In the genomic region with DNA sequence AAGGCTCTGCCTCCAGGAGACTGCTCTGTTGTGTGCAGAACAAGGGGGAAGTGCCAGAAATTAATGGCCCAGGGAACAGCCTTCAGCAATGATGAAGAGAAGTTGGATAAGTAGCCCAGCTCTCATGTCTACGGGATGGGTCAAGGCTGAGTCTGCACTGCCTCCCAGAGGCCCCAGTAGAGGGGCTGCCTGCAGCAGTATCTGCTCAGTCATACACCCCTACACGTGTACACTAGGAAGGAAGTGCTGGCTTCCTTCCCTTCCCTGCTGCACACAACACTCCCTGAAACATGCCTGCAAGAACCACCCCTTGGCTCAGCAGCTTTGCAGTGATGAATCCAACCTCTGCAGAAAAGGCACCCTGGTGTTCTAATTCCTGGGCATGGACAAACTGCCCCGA, we compare ENCODE assay signal across 11 cellular contexts. TPM values are rescaled to one million over a fixed set of nuclear protein-coding genes. Genes with fewer than 3 reads are reported as not detected.
DNase-seq lines count a peak whose midpoint lies in the region; ATAC-seq and FAIRE-seq lines count a peak whose summit lies in the region.
"Had no signal": no experiment of that assay in that cellular context is flagged by ENCODE, and none has a peak within 500 bp of the region (broad histone marks: within the 10 kb centered on the region; RNA-seq: fewer than 3 reads in every experiment).

No MANE protein-coding gene starts in this region.

- no peaks in the 10 kb centered on the region for H3K9me3 Mint-ChIP-seq in activated naive CD8-positive, alpha-beta T cell treated with anti-CD3 and anti-CD28 coated beads, Interleukin-2, amount 10 ng/mL, durations not matched to agents 7 days and 5 days
- no peaks in the 10 kb centered on the region for H3K9me3 Mint-ChIP-seq in activated naive CD8-positive, alpha-beta T cell treated with anti-CD3 and anti-CD28 coated beads for 36 hours

- no peaks in the 10 kb centered on the region for H3K36me3 Mint-ChIP-seq in activated naive CD8-positive, alpha-beta T cell treated with anti-CD3 and anti-CD28 coated beads, Interleukin-2, amount 10 ng/mL, durations not matched to agents 7 days and 5 days
- H3K36me3 Mint-ChIP-seq in activated naive CD8-positive, alpha-beta T cell treated with anti-CD3 and anti-CD28 coated beads for 36 hours: no peaks in the 10 kb centered on the region
- H3K36me3 Mint-ChIP-seq: T-cell had no signal

- no peak for DNase-seq in activated naive CD8-positive, alpha-beta T cell treated with anti-CD3 and anti-CD28 coated beads, Interleukin-2, amount 10 ng/mL, durations not matched to agents 7 days and 5 days
- DNase-seq in activated naive CD8-positive, alpha-beta T cell treated with anti-CD3 and anti-CD28 coated beads for 36 hours: no peak
- DNase-seq in SKM-1 (lab: John Stamatoyannopoulos, UW; ENCODE audit: unreplicated experiment) (peak; percentile 46), left ventricle myocardium superior (no peak), urothelium cell line (ENCODE audit: low spot score) (no peak), DMS79 (lab: John Stamatoyannopoulos, UW) (no peak), CD1c-positive myeloid dendritic cell (ENCODE audit: extremely low spot score) (no peak)
- DNase-seq: activated CD8-positive, alpha-beta memory T cell treated with anti-CD3 and anti-CD28 coated beads, Interleukin-2, amount 50 U/mL, for 4 hours; left cardiac atrium; T-cell had no signal

- intact Hi-C loops in left ventricle myocardium superior (cut with micrococcal nuclease): no loop called here

- peaks cover 5% of the 10 kb centered on the region for H3K27me3 Mint-ChIP-seq in activated naive CD8-positive, alpha-beta T cell treated with anti-CD3 and anti-CD28 coated beads, Interleukin-2, amount 10 ng/mL, durations not matched to agents 7 days and 5 days
- H3K27me3 Mint-ChIP-seq in activated naive CD8-positive, alpha-beta T cell treated with anti-CD3 and anti-CD28 coated beads for 36 hours: no peaks in the 10 kb centered on the region

- POLR2A ChIA-PET in activated naive CD8-positive, alpha-beta T cell treated with anti-CD3 and anti-CD28 coated beads, Interleukin-2, amount 10 ng/mL, durations not matched to agents 7 days and 5 days (lab: Charles Lee): interaction anchor here (1.2 kb wide), 1 partner anchor 29 kb away, joined by 3 read pairs; no protein-coding TSS in a partner anchor

- no peak overlapping the region for H3K4me3 Mint-ChIP-seq in activated naive CD8-positive, alpha-beta T cell treated with anti-CD3 and anti-CD28 coated beads, Interleukin-2, amount 10 ng/mL, durations not matched to agents 7 days and 5 days
- no peak overlapping the region for H3K4me3 Mint-ChIP-seq in activated naive CD8-positive, alpha-beta T cell treated with anti-CD3 and anti-CD28 coated beads for 36 hours
- H3K4me3 Mint-ChIP-seq: T-cell had no signal

- H3K4me1 Mint-ChIP-seq in activated naive CD8-positive, alpha-beta T cell treated with anti-CD3 and anti-CD28 coated beads, Interleukin-2, amount 10 ng/mL, durations not matched to agents 7 days and 5 days: peaks cover 27% of the 10 kb centered on the region
- peaks cover 3% of the 10 kb centered on the region for H3K4me1 Mint-ChIP-seq in activated naive CD8-positive, alpha-beta T cell treated with anti-CD3 and anti-CD28 coated beads for 36 hours

- peak overlapping the region; percentile 19 for H3K27ac Mint-ChIP-seq in activated naive CD8-positive, alpha-beta T cell treated with anti-CD3 and anti-CD28 coated beads, Interleukin-2, amount 10 ng/mL, durations not matched to agents 7 days and 5 days
- H3K27ac Mint-ChIP-seq in activated naive CD8-positive, alpha-beta T cell treated with anti-CD3 and anti-CD28 coated beads for 36 hours: no peak overlapping the region
- H3K27ac Mint-ChIP-seq: T-cell had no signal

- FAIRE-seq in urothelium cell line (lab: Jason Lieb, UNC): peak; percentile 35

- ATAC-seq in activated naive CD8-positive, alpha-beta T cell treated with anti-CD3 and anti-CD28 coated beads, Interleukin-2, amount 10 ng/mL, durations not matched to agents 7 days and 5 days (ENCODE audit: low read depth): peak; percentile 86
- ATAC-seq in left ventricle myocardium superior: peak; percentile 60
- ATAC-seq in HG03280 (IDR thresholded peaks at IDR 0.05; ENCODE audit: unreplicated experiment): no peak

RNA-seq across cellular contexts. Expression of a gene that starts 54.5 kb away (rescaled TPM):
- 10 to 100 TPM; 66.1 to 67.0 TPM for total RNA-seq in activated naive CD8-positive, alpha-beta T cell treated with anti-CD3 and anti-CD28 coated beads, Interleukin-2, amount 10 ng/mL, durations not matched to agents 7 days and 5 days
- total RNA-seq in activated naive CD8-positive, alpha-beta T cell treated with anti-CD3 and anti-CD28 coated beads for 36 hours: 10 to 100 TPM; 69.7 to 75.4 TPM
- 42.4 TPM for total RNA-seq in left ventricle myocardium superior
